In genomic region chr3:46926871-46927717, GRCh38 we compare ENCODE assay signal across 8 cellular contexts. TPM values are rescaled to one million over a fixed set of nuclear protein-coding genes. Genes with fewer than 3 reads are reported as not detected.
DNase-seq lines count a peak whose midpoint lies in the region; ATAC-seq and TF ChIP-seq lines count a peak whose summit lies in the region.

No MANE protein-coding gene starts in this region.

- H3K9me3 Mint-ChIP-seq in activated CD4-positive, alpha-beta memory T cell treated with anti-CD3 and anti-CD28 coated beads for 36 hours = peaks cover 3% of the 10 kb centered on the region

- peak; percentile 47 for ATAC-seq in GM19025 (IDR thresholded peaks at IDR 0.05; ENCODE audit: low read depth, unreplicated experiment)
- ATAC-seq in HG03095 (IDR thresholded peaks at IDR 0.05; ENCODE audit: unreplicated experiment) = peak; percentile 51
- no peak for ATAC-seq in left lobe of liver

- CTCF ChIA-PET in AG04450 (lab: Charles Lee) = interaction anchor here (0.7 to 1.3 kb wide), 4 partner anchors 8 to 397 kb away, joined by 3 to 4 read pairs (median 3); no protein-coding TSS in a partner anchor
- CTCF ChIA-PET in activated CD4-positive, alpha-beta memory T cell treated with anti-CD3 and anti-CD28 coated beads for 36 hours (lab: Charles Lee) = interaction anchor here (0.6 kb wide), 1 partner anchor 46 kb away, joined by 3 read pairs; no protein-coding TSS in a partner anchor

- no peak for TF ChIP-seq CTCF in AG04450 (IDR thresholded peaks at IDR 0.05; ENCODE audit: low read depth, low read length)

- intact Hi-C loops in activated CD4-positive, alpha-beta memory T cell treated with anti-CD3 and anti-CD28 coated beads for 36 hours (cut with micrococcal nuclease) = loop anchor here (10.0 kb wide), 1 partner anchor 48 kb away; the partner anchor contains the start of genes CCDC12 and NBEAL2

- H3K36me3 Mint-ChIP-seq in activated CD4-positive, alpha-beta memory T cell treated with anti-CD3 and anti-CD28 coated beads for 36 hours = peaks cover 30% of the 10 kb centered on the region

- H3K27ac Mint-ChIP-seq in activated CD4-positive, alpha-beta memory T cell treated with anti-CD3 and anti-CD28 coated beads for 36 hours = peak overlapping the region; percentile 72

- no peak overlapping the region for H3K4me3 ChIP-seq in AG04450 (ENCODE audit: low read depth, low read length)

- H3K27me3 Mint-ChIP-seq in activated CD4-positive, alpha-beta memory T cell treated with anti-CD3 and anti-CD28 coated beads for 36 hours = no peaks in the 10 kb centered on the region

- peak overlapping the region; percentile 61 for H3K27ac ChIP-seq in AG04450 (ENCODE audit: low read depth, low read length)

- H3K27me3 ChIP-seq in AG04450 (ENCODE audit: control insufficient read depth, insufficient read depth, low read length) = no peaks in the 10 kb centered on the region

- peaks cover 51% of the 10 kb centered on the region for H3K4me1 Mint-ChIP-seq in activated CD4-positive, alpha-beta memory T cell treated with anti-CD3 and anti-CD28 coated beads for 36 hours (ENCODE audit: low read depth)

- POLR2A ChIA-PET in AG04450 (lab: Yijun Ruan, JAX) = interaction anchor here (0.6 kb wide), 1 partner anchor 49 kb away, joined by 3 read pairs; the partner anchor contains the start of gene CCDC12
- POLR2A ChIA-PET in activated CD4-positive, alpha-beta memory T cell treated with anti-CD3 and anti-CD28 coated beads for 36 hours (lab: Charles Lee) = no interaction called here

- H3K9me3 ChIP-seq in AG04450 (ENCODE audit: control insufficient read depth, insufficient read depth, low read length) = 0 out of 2 replicates have a peak, but pooled peaks cover 2% of the 10 kb centered on the region

- H3K4me3 Mint-ChIP-seq in activated CD4-positive, alpha-beta memory T cell treated with anti-CD3 and anti-CD28 coated beads for 36 hours = no peak overlapping the region

- DNase-seq in AG04450 (ENCODE audit: low read depth, low spot score) = no peak
- DNase-seq in activated CD4-positive, alpha-beta memory T cell treated with anti-CD3 and anti-CD28 coated beads for 36 hours = peak; percentile 30
- DNase-seq in medulla oblongata (ENCODE audit: extremely low spot score) = peak; percentile 61
- no peak for DNase-seq in stimulated activated CD4-positive, alpha-beta T cell treated with anti-CD3 and anti-CD28 coated beads, Interleukin-1b, Interleukin-23, amount 100 ng/mL, for 48 hours
- DNase-seq in EL = no peak
- DNase-seq in left lobe of liver (ENCODE audit: low spot score) = no peak

RNA-seq across cellular contexts. Expression of gene CCDC12, which starts 49.5 kb away (rescaled TPM):
- polyA plus RNA-seq in AG04450 (2011; rRNA removed) = 18.3 and 18.4 TPM in 2 replicates
- polyA minus RNA-seq in AG04450 (2011; rRNA and poly(A)+ RNA removed) = 24.9 and 30.7 TPM in 2 replicates
- total RNA-seq in activated CD4-positive, alpha-beta memory T cell treated with anti-CD3 and anti-CD28 coated beads for 36 hours = 10 to 100 TPM; 44.3 to 49.9 TPM
- 19.3 TPM for total RNA-seq in left lobe of liver

RNA-seq across cellular contexts. Expression of gene PTH1R, which starts 49.6 kb away (rescaled TPM):
- 0.05 and 0.09 TPM in 2 replicates for polyA plus RNA-seq in AG04450 (2011; rRNA removed)
- polyA minus RNA-seq in AG04450 (2011; rRNA and poly(A)+ RNA removed) = not detected in 2 replicates
- total RNA-seq in activated CD4-positive, alpha-beta memory T cell treated with anti-CD3 and anti-CD28 coated beads for 36 hours = not detected
- 24.6 TPM for total RNA-seq in left lobe of liver

RNA-seq across cellular contexts. Expression of gene NBEAL2, which starts 52.4 kb away (rescaled TPM):
- polyA plus RNA-seq in AG04450 (2011; rRNA removed) = 2.1 and 2.9 TPM in 2 replicates
- polyA minus RNA-seq in AG04450 (2011; rRNA and poly(A)+ RNA removed) = 4.0 and 4.3 TPM in 2 replicates
- 100 to 1,000 TPM; 114 to 117 TPM for total RNA-seq in activated CD4-positive, alpha-beta memory T cell treated with anti-CD3 and anti-CD28 coated beads for 36 hours
- total RNA-seq in left lobe of liver = 12.2 TPM

Comparison
In these comparisons a context has a peak if more than half of its experiments do, and no peak if none do; other contexts are left out.
1. DNase-seq: peak in activated CD4-positive, alpha-beta memory T cell treated with anti-CD3 and anti-CD28 coated beads for 36 hours (single experiment) and medulla oblongata (single experiment); none in AG04450 (single experiment), stimulated activated CD4-positive, alpha-beta T cell treated with anti-CD3 and anti-CD28 coated beads, Interleukin-1b, Interleukin-23, amount 100 ng/mL, for 48 hours (single experiment), EL (single experiment) and left lobe of liver (single experiment).
2. RNA of gene PTH1R, which starts 49.6 kb away (total RNA-seq): 24.6 TPM in left lobe of liver (single experiment); not detected in activated CD4-positive, alpha-beta memory T cell treated with anti-CD3 and anti-CD28 coated beads for 36 hours; every median in the first group is over 10 times any median in the second.